In genomic region chr11:2807801-2808241, GRCh38 we compare ENCODE assay signal across 11 cellular contexts.
DNase-seq lines count a peak whose midpoint lies in the region; ATAC-seq, FAIRE-seq and TF ChIP-seq lines count a peak whose summit lies in the region.
"Had no signal": no experiment of that assay in that cellular context is flagged by ENCODE, and none has a peak within 500 bp of the region (broad histone marks: within the 10 kb centered on the region; RNA-seq: fewer than 3 reads in every experiment).

No MANE protein-coding gene starts in this region.

- H3K27me3 ChIP-seq in left ventricle myocardium inferior (ENCODE audit: low read depth) (no peaks in the 10 kb centered on the region), ovary (no peaks in the 10 kb centered on the region), vagina (no peaks in the 10 kb centered on the region)

- TF ChIP-seq EP300 in ovary (IDR thresholded peaks at IDR 0.05): no peak

- no peak for TF ChIP-seq POLR2A in ovary (IDR thresholded peaks at IDR 0.05)
- TF ChIP-seq POLR2A in vagina (IDR thresholded peaks at IDR 0.05): no peak

- H3K27ac ChIP-seq in left ventricle myocardium inferior (replicated peaks): peak overlapping the region; percentile 63
- H3K27ac ChIP-seq in ovary: peak overlapping the region; percentile 81 to 86
- peak overlapping the region; percentile 38 for H3K27ac ChIP-seq in vagina

- H3K4me3 Mint-ChIP-seq in activated naive CD8-positive, alpha-beta T cell treated with anti-CD3 and anti-CD28 coated beads, Interleukin-2, amount 10 ng/mL, durations not matched to agents 7 days and 5 days: no peak overlapping the region
- H3K4me3 Mint-ChIP-seq in activated naive CD8-positive, alpha-beta T cell treated with anti-CD3 and anti-CD28 coated beads for 36 hours: no peak overlapping the region
- H3K4me3 Mint-ChIP-seq: T-cell had no signal

- H3K9me3 Mint-ChIP-seq in activated naive CD8-positive, alpha-beta T cell treated with anti-CD3 and anti-CD28 coated beads, Interleukin-2, amount 10 ng/mL, durations not matched to agents 7 days and 5 days: peaks cover 5% of the 10 kb centered on the region
- H3K9me3 Mint-ChIP-seq in activated naive CD8-positive, alpha-beta T cell treated with anti-CD3 and anti-CD28 coated beads for 36 hours: peaks cover 1% of the 10 kb centered on the region
- H3K9me3 Mint-ChIP-seq: T-cell had no signal

- H3K4me1 Mint-ChIP-seq in activated naive CD8-positive, alpha-beta T cell treated with anti-CD3 and anti-CD28 coated beads, Interleukin-2, amount 10 ng/mL, durations not matched to agents 7 days and 5 days: peaks cover 15% of the 10 kb centered on the region
- H3K4me1 Mint-ChIP-seq in activated naive CD8-positive, alpha-beta T cell treated with anti-CD3 and anti-CD28 coated beads for 36 hours: peaks cover 14% of the 10 kb centered on the region

- no peak for FAIRE-seq in GM19239 (lab: Jason Lieb, UNC)

- H3K27ac Mint-ChIP-seq in activated naive CD8-positive, alpha-beta T cell treated with anti-CD3 and anti-CD28 coated beads, Interleukin-2, amount 10 ng/mL, durations not matched to agents 7 days and 5 days: no peak overlapping the region
- H3K27ac Mint-ChIP-seq in activated naive CD8-positive, alpha-beta T cell treated with anti-CD3 and anti-CD28 coated beads for 36 hours: no peak overlapping the region
- H3K27ac Mint-ChIP-seq: T-cell had no signal

- H3K36me3 ChIP-seq in left ventricle myocardium inferior: no peaks in the 10 kb centered on the region
- no peaks in the 10 kb centered on the region for H3K36me3 ChIP-seq in ovary
- no peaks in the 10 kb centered on the region for H3K36me3 ChIP-seq in vagina

- no peak for ATAC-seq in activated naive CD8-positive, alpha-beta T cell treated with anti-CD3 and anti-CD28 coated beads, Interleukin-2, amount 10 ng/mL, durations not matched to agents 7 days and 5 days (ENCODE audit: low read depth)
- ATAC-seq: T-cell had no signal

- no peaks in the 10 kb centered on the region for H3K27me3 Mint-ChIP-seq in activated naive CD8-positive, alpha-beta T cell treated with anti-CD3 and anti-CD28 coated beads, Interleukin-2, amount 10 ng/mL, durations not matched to agents 7 days and 5 days
- no peaks in the 10 kb centered on the region for H3K27me3 Mint-ChIP-seq in activated naive CD8-positive, alpha-beta T cell treated with anti-CD3 and anti-CD28 coated beads for 36 hours
- H3K27me3 Mint-ChIP-seq: T-cell had no signal

- TF ChIP-seq CTCF in left ventricle myocardium inferior (IDR thresholded peaks at IDR 0.05; ENCODE audit: borderline replicate concordance) (no peak), ovary (IDR thresholded peaks at IDR 0.05) (no peak), vagina (IDR thresholded peaks at IDR 0.05) (no peak)

- intact Hi-C loops in left ventricle myocardium inferior (cut with micrococcal nuclease): no loop called here
- intact Hi-C loops in ovary (cut with DNase I): loop anchor here in 1 of 4 donors (5.0 kb wide), 1 partner anchor 74 kb away; no protein-coding TSS in a partner anchor
- intact Hi-C loops in vagina (cut with DNase I): no loop called here

- H3K4me1 ChIP-seq in left ventricle myocardium inferior: peaks cover 75% of the 10 kb centered on the region
- peaks cover 38% of the 10 kb centered on the region for H3K4me1 ChIP-seq in ovary (ENCODE audit: insufficient read depth)
- peaks cover 50% of the 10 kb centered on the region for H3K4me1 ChIP-seq in vagina

- peak; percentile 19 for DNase-seq in activated naive CD8-positive, alpha-beta T cell treated with anti-CD3 and anti-CD28 coated beads, Interleukin-2, amount 10 ng/mL, durations not matched to agents 7 days and 5 days
- no peak for DNase-seq in activated naive CD8-positive, alpha-beta T cell treated with anti-CD3 and anti-CD28 coated beads for 36 hours
- DNase-seq in left ventricle myocardium inferior: peak; percentile 15
- peak; percentile 36 to 62 (median 59) for DNase-seq in ovary
- DNase-seq in vagina (ENCODE audit: extremely low spot score in 2 of 2): no peak
- no peak for DNase-seq in NCI-H1436 treated with DMSO at 0.1 percent for 48 hours (lab: John Stamatoyannopoulos, UW)
- DNase-seq in UCSD-AML1 (lab: John Stamatoyannopoulos, UW; ENCODE audit: unreplicated experiment): no peak
- no peak for DNase-seq in GM19239 (ENCODE audit: insufficient read length, low spot score)
- DNase-seq: NCI-H187 treated with DMSO at 0.1 percent for 48 hours, retina had no signal

- H3K36me3 Mint-ChIP-seq in activated naive CD8-positive, alpha-beta T cell treated with anti-CD3 and anti-CD28 coated beads, Interleukin-2, amount 10 ng/mL, durations not matched to agents 7 days and 5 days: no peaks in the 10 kb centered on the region
- H3K36me3 Mint-ChIP-seq in activated naive CD8-positive, alpha-beta T cell treated with anti-CD3 and anti-CD28 coated beads for 36 hours: peaks cover 3% of the 10 kb centered on the region

- WGBS in ovary, 3 donors: 70 to 75% (median 70%) methylated on average over 11 of the region's 11 CpGs

- POLR2A ChIA-PET in activated naive CD8-positive, alpha-beta T cell treated with anti-CD3 and anti-CD28 coated beads, Interleukin-2, amount 10 ng/mL, durations not matched to agents 7 days and 5 days (lab: Charles Lee): no interaction called here

- H3K9me3 ChIP-seq in left ventricle myocardium inferior (replicated peaks) (no peaks in the 10 kb centered on the region), ovary (no peaks in the 10 kb centered on the region), vagina (no peaks in the 10 kb centered on the region)

- H3K4me3 ChIP-seq in left ventricle myocardium inferior: peak overlapping the region; percentile 41
- H3K4me3 ChIP-seq in ovary: no peak overlapping the region
- H3K4me3 ChIP-seq in vagina: peak overlapping the region; percentile 4 to 26

Comparison
In these comparisons a context has a peak if more than half of its experiments do, and no peak if none do; other contexts are left out.
1. DNase-seq: peak in activated naive CD8-positive, alpha-beta T cell treated with anti-CD3 and anti-CD28 coated beads, Interleukin-2, amount 10 ng/mL, durations not matched to agents 7 days and 5 days (single experiment), left ventricle myocardium inferior (single experiment) and ovary (5 of 5); none in activated naive CD8-positive, alpha-beta T cell treated with anti-CD3 and anti-CD28 coated beads for 36 hours (single experiment), vagina (0 of 2), NCI-H1436 treated with DMSO at 0.1 percent for 48 hours (single experiment), UCSD-AML1 (single experiment) and GM19239 (single experiment).
2. Peak in every context shown above with its lines, with median percentiles within 50 percentile points of each other: H3K27ac ChIP-seq.